ENCODE assay signal across 15 cellular contexts in the genomic region with DNA sequence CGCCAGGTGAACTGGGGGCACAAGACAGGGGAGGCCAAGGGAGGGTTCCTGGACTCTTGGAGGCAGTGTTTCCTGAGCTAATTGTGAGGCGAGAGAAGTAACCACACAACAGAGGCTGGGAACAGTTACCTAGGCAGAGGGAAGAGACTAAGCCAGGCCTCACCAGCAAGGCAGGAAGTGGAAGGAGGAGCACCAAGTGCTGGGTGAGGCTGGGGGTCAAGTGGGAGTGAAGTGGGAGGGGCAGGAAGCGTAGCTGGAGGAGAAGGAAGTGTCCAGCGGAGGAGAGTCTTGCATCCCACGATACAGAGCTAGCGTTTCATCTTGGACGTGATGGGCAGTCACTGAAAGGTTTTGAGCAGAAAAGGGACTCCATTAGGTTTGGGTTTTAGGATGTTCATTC. TPM values are rescaled to one million over a fixed set of nuclear protein-coding genes. Genes with fewer than 3 reads are reported as not detected.
DNase-seq lines count a peak whose midpoint lies in the region; FAIRE-seq and TF ChIP-seq lines count a peak whose summit lies in the region.
"Had no signal": no experiment of that assay in that cellular context is flagged by ENCODE, and none has a peak within 500 bp of the region (broad histone marks: within the 10 kb centered on the region; RNA-seq: fewer than 3 reads in every experiment).

No MANE protein-coding gene starts in this region.

- H2AFZ ChIP-seq in endothelial cell of umbilical vein (ENCODE audit: low read depth, low read length) (peak overlapping the region; percentile 18), mesenchymal stem cell (ENCODE audit: low read depth, low read length) (no peak overlapping the region), OCI-LY7 (ENCODE audit: low read length) (no peak overlapping the region)
- H2AFZ ChIP-seq: PC-9 had no signal

- DNase-seq in CD1c-positive myeloid dendritic cell (ENCODE audit: extremely low spot score): peak; percentile 56
- peak; percentile 12 for DNase-seq in RPMI8226
- DNase-seq in endothelial cell of umbilical vein (ENCODE audit: low read depth, low spot score): no peak
- DNase-seq in mesenchymal stem cell: no peak
- no peak for DNase-seq in AG08395 (ENCODE audit: low spot score)
- no peak for DNase-seq in NCI-H2107 (lab: John Stamatoyannopoulos, UW)
- no peak for DNase-seq in OCI-LY7 (ENCODE audit: low spot score)
- no peak for DNase-seq in DMS 273 treated with DMSO at 0.1 percent for 48 hours (lab: John Stamatoyannopoulos, UW)
- DNase-seq: activated CD4-positive, CD25-positive, alpha-beta regulatory T cell; CD8-positive, alpha-beta T cell; MM.1S; NCI-H748 treated with DMSO at 0.1 percent for 48 hours; PC-9; SW 1271 had no signal

- FAIRE-seq in endothelial cell of umbilical vein (lab: Jason Lieb, UNC): no peak

- no peaks in the 10 kb centered on the region for H3K9me2 ChIP-seq in OCI-LY7 (ENCODE audit: insufficient read depth, low read length)

- TF ChIP-seq CTCF in endothelial cell of umbilical vein (IDR thresholded peaks at IDR 0.05; ENCODE audit: extremely low read depth in 1 of 2, insufficient read depth in 1 of 2, low read depth in 1 of 2, low read length in 2 of 2): no peak
- no peak for TF ChIP-seq CTCF in OCI-LY7 (conservative IDR thresholded peaks at IDR 0.05; ENCODE audit: low read length)

- POLR2A ChIA-PET in endothelial cell of umbilical vein (lab: Charles Lee) (no interaction called here), OCI-LY7 (lab: Charles Lee) (no interaction called here)

- H3K79me2 ChIP-seq in endothelial cell of umbilical vein (ENCODE audit: control insufficient read depth, insufficient read depth, low read length) (no peaks in the 10 kb centered on the region), OCI-LY7 (ENCODE audit: insufficient read depth, low read depth, low read length) (no peaks in the 10 kb centered on the region)

- no peak overlapping the region for H3K4me3 ChIP-seq in endothelial cell of umbilical vein (replicated peaks in 1 of 3; ENCODE audit: insufficient read depth in 1 of 3, low read depth in 1 of 3, low read length in 3 of 3)
- H3K4me3 ChIP-seq in mesenchymal stem cell (ENCODE audit: insufficient read depth in 1 of 2, low read depth in 1 of 2, low read length in 2 of 2): no peak overlapping the region
- H3K4me3 ChIP-seq in OCI-LY7 (ENCODE audit: low read depth, low read length, poor library complexity, severe bottlenecking): no peak overlapping the region
- H3K4me3 ChIP-seq: breast epithelium, PC-9 had no signal

- H3K4me1 ChIP-seq in endothelial cell of umbilical vein (ENCODE audit: control insufficient read depth, extremely low read depth, insufficient read depth, low read length) (no peaks in the 10 kb centered on the region), mesenchymal stem cell (ENCODE audit: control insufficient read depth, insufficient read depth, low read depth, low read length) (no peaks in the 10 kb centered on the region), OCI-LY7 (ENCODE audit: insufficient read depth, low read length, poor library complexity, severe bottlenecking) (no peaks in the 10 kb centered on the region)
- H3K4me1 ChIP-seq: breast epithelium had no signal

- no peaks in the 10 kb centered on the region for H4K20me1 ChIP-seq in endothelial cell of umbilical vein (replicated peaks; ENCODE audit: control insufficient read depth, extremely low read depth, insufficient read depth, low read length)
- no peaks in the 10 kb centered on the region for H4K20me1 ChIP-seq in OCI-LY7 (ENCODE audit: insufficient read depth, low read length)

- WGBS in mesenchymal stem cell: 81% methylated on average over 7 of the region's 7 CpGs

- peak overlapping the region; percentile 4 for H2BK15ac ChIP-seq in mesenchymal stem cell (ENCODE audit: low read depth, poor library complexity, severe bottlenecking)

- CTCF ChIA-PET in endothelial cell of umbilical vein (lab: Charles Lee) (interaction anchor here (0.8 to 1.5 kb wide), 2 partner anchors 22 to 142 kb away, joined by 3 to 4 read pairs; no protein-coding TSS in a partner anchor), OCI-LY7 (lab: Charles Lee; ENCODE audit: unreplicated experiment) (no interaction called here)

- H3K14ac ChIP-seq in mesenchymal stem cell (ENCODE audit: low read length in 2 of 2): no peak overlapping the region

- H3K27ac ChIP-seq in endothelial cell of umbilical vein (ENCODE audit: insufficient read depth, low read depth, low read length) (no peak overlapping the region), mesenchymal stem cell (ENCODE audit: low read length, poor library complexity, severe bottlenecking) (no peak overlapping the region), OCI-LY7 (ENCODE audit: low read depth, low read length, poor library complexity, severe bottlenecking) (no peak overlapping the region)
- H3K27ac ChIP-seq: breast epithelium, PC-9 had no signal

- no peaks in the 10 kb centered on the region for H3K9me1 ChIP-seq in endothelial cell of umbilical vein (replicated peaks; ENCODE audit: control insufficient read depth, extremely low read depth, insufficient read depth, low read length)

- no peak overlapping the region for H3K4ac ChIP-seq in mesenchymal stem cell (ENCODE audit: low read depth in 1 of 2, low read length in 2 of 2)

- no peak overlapping the region for H4K8ac ChIP-seq in mesenchymal stem cell (ENCODE audit: low read length)

- dilution Hi-C loops in endothelial cell of umbilical vein (cut with MboI; ENCODE audit: extremely low pct_ligation_motif_present, low sequenced_read_pairs): no loop called here

- intact Hi-C loops in endothelial cell of umbilical vein (cut with micrococcal nuclease): no loop called here
- intact Hi-C loops in OCI-LY7 (cut with micrococcal nuclease; ENCODE audit: unreplicated experiment): no loop called here

- H3K4me2 ChIP-seq in endothelial cell of umbilical vein (ENCODE audit: insufficient read depth, low read length) (no peak overlapping the region), mesenchymal stem cell (ENCODE audit: low read length, poor library complexity, severe bottlenecking) (no peak overlapping the region), OCI-LY7 (ENCODE audit: low read length) (no peak overlapping the region)
- H3K4me2 ChIP-seq: PC-9 had no signal

- H3K9me3 ChIP-seq in endothelial cell of umbilical vein (replicated peaks; ENCODE audit: control insufficient read depth, insufficient read depth, low read length) (no peaks in the 10 kb centered on the region), mesenchymal stem cell (ENCODE audit: control insufficient read depth, low read length) (peaks cover 11% of the 10 kb centered on the region), OCI-LY7 (ENCODE audit: low read length) (peaks cover 4% of the 10 kb centered on the region; the same call in 1 of the 2 replicates)

- H3K27me3 ChIP-seq in endothelial cell of umbilical vein (ENCODE audit: control insufficient read depth in 2 of 2, insufficient read depth in 2 of 2, low read length in 2 of 2): no peaks in the 10 kb centered on the region
- H3K27me3 ChIP-seq in mesenchymal stem cell (ENCODE audit: control insufficient read depth in 1 of 2, insufficient read depth in 1 of 2, low read length in 2 of 2): no peaks in the 10 kb centered on the region
- H3K27me3 ChIP-seq: breast epithelium had no signal

- H4K91ac ChIP-seq in mesenchymal stem cell (ENCODE audit: low read length): no peak overlapping the region

- no peak overlapping the region for H2BK12ac ChIP-seq in mesenchymal stem cell (ENCODE audit: low read length in 2 of 2)

- H3K36me3 ChIP-seq in endothelial cell of umbilical vein (ENCODE audit: control insufficient read depth in 2 of 2, extremely low read depth in 1 of 2, insufficient read depth in 2 of 2, low read length in 2 of 2) (no peaks in the 10 kb centered on the region), mesenchymal stem cell (ENCODE audit: control insufficient read depth in 1 of 2, insufficient read depth in 2 of 2, low read depth in 1 of 2, low read length in 2 of 2) (no peaks in the 10 kb centered on the region), OCI-LY7 (ENCODE audit: insufficient read depth, low read length) (no peaks in the 10 kb centered on the region)
- H3K36me3 ChIP-seq: breast epithelium had no signal

- H2BK120ac ChIP-seq in mesenchymal stem cell (ENCODE audit: low read depth, low read length): no peak overlapping the region

- no peak overlapping the region for H2AK5ac ChIP-seq in mesenchymal stem cell (ENCODE audit: low read length, severe bottlenecking)

- H2BK5ac ChIP-seq in mesenchymal stem cell (ENCODE audit: low read depth, low read length, poor library complexity, severe bottlenecking): no peak overlapping the region

- TF ChIP-seq POLR2A in endothelial cell of umbilical vein (IDR thresholded peaks at IDR 0.05; ENCODE audit: low read depth, low read length): no peak

- BruUV-seq in endothelial cell of umbilical vein (replicated peaks; lab: Mats Ljungman, UMichigan): no TSS peak
- no TSS peak for BruUV-seq in OCI-LY7 (replicated peaks; lab: Mats Ljungman, UMichigan)

- no peak overlapping the region for H3K9ac ChIP-seq in endothelial cell of umbilical vein (replicated peaks; ENCODE audit: extremely low read depth, insufficient read depth, low read length)
- no peak overlapping the region for H3K9ac ChIP-seq in mesenchymal stem cell (ENCODE audit: low read length)

- no peaks in the 10 kb centered on the region for H3K79me1 ChIP-seq in mesenchymal stem cell (replicated peaks; ENCODE audit: low read length, poor library complexity, severe bottlenecking)

- H3K18ac ChIP-seq in mesenchymal stem cell (ENCODE audit: low read depth in 1 of 2, low read length in 2 of 2): no peak overlapping the region

- no peak overlapping the region for H3K23ac ChIP-seq in mesenchymal stem cell (ENCODE audit: low read length in 2 of 2)

TF ChIP-seq in endothelial cell of umbilical vein, 7 proteins besides CTCF, POLR2A, EP300 and RAD21 (continues in another document):
- no peak for TF ChIP-seq MAX (IDR thresholded peaks at IDR 0.05; ENCODE audit: insufficient read depth, insufficient read length)
- TF ChIP-seq MYC (IDR thresholded peaks at IDR 0.05; ENCODE audit: low read depth, low read length): no peak
- no peak for TF ChIP-seq FOS (IDR thresholded peaks at IDR 0.05; ENCODE audit: borderline replicate concordance, insufficient read depth, low read length)

RNA-seq across cellular contexts. Expression of gene CAPZB, which starts 48.3 kb away (rescaled TPM):
- total RNA-seq in endothelial cell of umbilical vein (339 and 347 TPM in 2 replicates), OCI-LY7 (2022) (187 and 190 TPM in 2 replicates)
- polyA plus RNA-seq in endothelial cell of umbilical vein: 145 and 196 TPM in 2 replicates
- 324 and 349 TPM in 2 replicates for polyA plus RNA-seq in endothelial cell of umbilical vein (2011; cell fraction: cytosol; rRNA removed)
- polyA plus RNA-seq in endothelial cell of umbilical vein (2011; cell fraction: nucleus; rRNA removed): 134 and 156 TPM in 2 replicates
- 289 and 327 TPM in 2 replicates for polyA plus RNA-seq in endothelial cell of umbilical vein (2012)
- 88.2 and 117 TPM in 2 replicates for polyA minus RNA-seq in endothelial cell of umbilical vein
- polyA minus RNA-seq in endothelial cell of umbilical vein (2011; cell fraction: cytosol; rRNA and poly(A)+ RNA removed): 35.2 TPM
- 33.1 and 43.8 TPM in 2 replicates for polyA minus RNA-seq in endothelial cell of umbilical vein (2011; cell fraction: nucleus; rRNA and poly(A)+ RNA removed)
- 431 TPM for polyA plus RNA-seq in mesenchymal stem cell (2013, experiment 1 of 2)
- 426 TPM for polyA plus RNA-seq in mesenchymal stem cell (2013, experiment 2 of 2)
- 56.1 and 61.3 TPM in 2 replicates for total RNA-seq in OCI-LY7 (2014; rRNA removed; shearing (Covaris generic))

Comparison
In these comparisons a context has a peak if more than half of its experiments do, and no peak if none do; other contexts are left out.
1. DNase-seq: peak in CD1c-positive myeloid dendritic cell (single experiment) and RPMI8226 (single experiment); none in endothelial cell of umbilical vein (single experiment), mesenchymal stem cell (single experiment), AG08395 (single experiment), NCI-H2107 (single experiment), OCI-LY7 (single experiment) and DMS 273 treated with DMSO at 0.1 percent for 48 hours (single experiment).